ENCODE assay signal across 12 cellular contexts in genomic region chr9:94011134-94011533, GRCh38. TPM values are rescaled to one million over a fixed set of nuclear protein-coding genes. Genes with fewer than 3 reads are reported as not detected.
A peak's percentile ranks its signal among the peaks of the same experiment; 100 is the strongest.
DNase-seq lines count a peak whose midpoint lies in the region; ATAC-seq and TF ChIP-seq lines count a peak whose summit lies in the region.
"Had no signal": no experiment of that assay in that cellular context is flagged by ENCODE, and none has a peak within 500 bp of the region (broad histone marks: within the 10 kb centered on the region; RNA-seq: fewer than 3 reads in every experiment).

No MANE protein-coding gene starts in this region.

- no peak overlapping the region for H3K4me3 Mint-ChIP-seq in activated naive CD4-positive, alpha-beta T cell treated with anti-CD3 and anti-CD28 coated beads for 36 hours

- CTCF ChIA-PET in activated naive CD4-positive, alpha-beta T cell treated with anti-CD3 and anti-CD28 coated beads for 36 hours (lab: Charles Lee): interaction anchor here (0.7 to 6.1 kb wide), 3 partner anchors 8 to 1872 kb away, joined by 4 to 66 read pairs (median 42); no protein-coding TSS in a partner anchor
- CTCF ChIA-PET in PC-3 (lab: Charles Lee): no interaction called here

- peaks cover 17% of the 10 kb centered on the region for H3K4me1 Mint-ChIP-seq in activated naive CD4-positive, alpha-beta T cell treated with anti-CD3 and anti-CD28 coated beads for 36 hours (ENCODE audit: low read depth)

- POLR2A ChIA-PET in PC-3 (lab: Charles Lee; ENCODE audit: unreplicated experiment): no interaction called here

- H3K4me3 ChIP-seq in PC-3 (ENCODE audit: low read length): no peak overlapping the region
- H3K4me3 ChIP-seq in stomach smooth muscle (ENCODE audit: low read length in 2 of 2): no peak overlapping the region

- H3K27ac ChIP-seq in PC-3 (ENCODE audit: low read length): no peak overlapping the region
- peak overlapping the region; percentile 18 for H3K27ac ChIP-seq in stomach smooth muscle (ENCODE audit: low read length)
- H3K27ac ChIP-seq: neutrophil had no signal

- no peaks in the 10 kb centered on the region for H3K9me2 ChIP-seq in PC-3 (replicated peaks; ENCODE audit: low read length)

- ATAC-seq in PC-3: peak; percentile 95

- no peaks in the 10 kb centered on the region for H4K20me1 ChIP-seq in PC-3 (ENCODE audit: low read length)

- TF ChIP-seq CTCF in PC-3 (conservative IDR thresholded peaks at IDR 0.05; ENCODE audit: low read depth, low read length): no peak

- H3K9ac ChIP-seq in PC-3 (ENCODE audit: low read length) (no peak overlapping the region), stomach smooth muscle (ENCODE audit: low read length in 2 of 2) (no peak overlapping the region)

- no peak overlapping the region for H3K4me2 ChIP-seq in PC-3 (ENCODE audit: low read length)

- no peaks in the 10 kb centered on the region for H3K27me3 Mint-ChIP-seq in activated naive CD4-positive, alpha-beta T cell treated with anti-CD3 and anti-CD28 coated beads for 36 hours (ENCODE audit: low read depth)

- H3F3A ChIP-seq in PC-3 (ENCODE audit: low read length, unreplicated experiment): no peaks in the 10 kb centered on the region

- H3K36me3 ChIP-seq in PC-3 (ENCODE audit: low read depth, low read length): no peaks in the 10 kb centered on the region
- no peaks in the 10 kb centered on the region for H3K36me3 ChIP-seq in stomach smooth muscle (ENCODE audit: control insufficient read depth in 2 of 2, insufficient read depth in 2 of 2, low read length in 2 of 2)
- H3K36me3 ChIP-seq: neutrophil had no signal

- H3K27ac Mint-ChIP-seq in activated naive CD4-positive, alpha-beta T cell treated with anti-CD3 and anti-CD28 coated beads for 36 hours: peak overlapping the region; percentile 41

- H3K27me3 ChIP-seq in PC-3 (ENCODE audit: low read length): no peaks in the 10 kb centered on the region
- no peaks in the 10 kb centered on the region for H3K27me3 ChIP-seq in stomach smooth muscle (ENCODE audit: control insufficient read depth in 1 of 2, insufficient read depth in 2 of 2, low read length in 2 of 2)

- H3K9me3 ChIP-seq in PC-3 (ENCODE audit: low read length) (no peaks in the 10 kb centered on the region), stomach smooth muscle (ENCODE audit: control insufficient read depth in 2 of 2, low read length in 2 of 2) (no peaks in the 10 kb centered on the region)
- H3K9me3 ChIP-seq: neutrophil had no signal

- H3K4me1 ChIP-seq in PC-3 (ENCODE audit: insufficient read depth, low read length): no peaks in the 10 kb centered on the region; the same call in 1 of the 2 replicates
- peaks cover 9% of the 10 kb centered on the region for H3K4me1 ChIP-seq in stomach smooth muscle (ENCODE audit: control insufficient read depth, insufficient read depth, low read length)

- no peaks in the 10 kb centered on the region for H3K36me3 Mint-ChIP-seq in activated naive CD4-positive, alpha-beta T cell treated with anti-CD3 and anti-CD28 coated beads for 36 hours (ENCODE audit: low read depth)

- intact Hi-C loops in activated naive CD4-positive, alpha-beta T cell treated with anti-CD3 and anti-CD28 coated beads for 36 hours (cut with micrococcal nuclease): no loop called here
- intact Hi-C loops in PC-3 (cut with micrococcal nuclease): no loop called here

- BruUV-seq in PC-3 (replicated peaks; lab: Mats Ljungman, UMichigan): no TSS peak

- no peaks in the 10 kb centered on the region for H3K79me2 ChIP-seq in PC-3 (ENCODE audit: low read length)

- DNase-seq in activated naive CD4-positive, alpha-beta T cell treated with anti-CD3 and anti-CD28 coated beads for 36 hours: peak; percentile 27
- no peak for DNase-seq in activated naive CD4-positive, alpha-beta T cell treated with Interleukin-2 at 50 U/mL for 16 hours
- peak; percentile 36 for DNase-seq in PC-3
- DNase-seq in fibroblast of peridontal ligament (ENCODE audit: extremely low read depth): peak; percentile 36
- DNase-seq in stimulated activated CD4-positive, alpha-beta T cell treated with anti-CD3 and anti-CD28 coated beads, Interleukin-15, amount 100 ng/mL, for 24 hours: no peak
- no peak for DNase-seq in NCI-H2081 treated with DMSO at 0.1 percent for 48 hours (lab: John Stamatoyannopoulos, UW)
- DNase-seq in NCI-H1417 (lab: John Stamatoyannopoulos, UW): no peak
- DNase-seq: activated T-cell treated with anti-CD3 and anti-CD28 coated beads for 4 hours, NCI-H1694 had no signal

- no peak overlapping the region for H2AFZ ChIP-seq in PC-3 (ENCODE audit: low read length)

- H3K9me3 Mint-ChIP-seq in activated naive CD4-positive, alpha-beta T cell treated with anti-CD3 and anti-CD28 coated beads for 36 hours: no peaks in the 10 kb centered on the region

RNA-seq across cellular contexts. Expression of gene BARX1, which starts 56.0 kb away (rescaled TPM):
- under 1 TPM; 0.17 to 0.21 TPM for total RNA-seq in activated naive CD4-positive, alpha-beta T cell treated with anti-CD3 and anti-CD28 coated beads for 36 hours
- not detected in 2 replicates for total RNA-seq in PC-3 (2014; rRNA removed)
- total RNA-seq: lower leg skin had no signal

Comparison
In these comparisons a context has a peak if more than half of its experiments do, and no peak if none do; other contexts are left out.
1. DNase-seq: peak in activated naive CD4-positive, alpha-beta T cell treated with anti-CD3 and anti-CD28 coated beads for 36 hours (single experiment), PC-3 (single experiment) and fibroblast of peridontal ligament (single experiment); none in activated naive CD4-positive, alpha-beta T cell treated with Interleukin-2 at 50 U/mL for 16 hours (single experiment), stimulated activated CD4-positive, alpha-beta T cell treated with anti-CD3 and anti-CD28 coated beads, Interleukin-15, amount 100 ng/mL, for 24 hours (single experiment), NCI-H2081 treated with DMSO at 0.1 percent for 48 hours (single experiment) and NCI-H1417 (0 of 3).